Comparison of ENCODE assay signal across 20 cellular contexts in genomic region chr12:52454411-52455201, GRCh38. TPM values are rescaled to one million over a fixed set of nuclear protein-coding genes. Genes with fewer than 3 reads are reported as not detected.
DNase-seq lines count a peak whose midpoint lies in the region; ATAC-seq and TF ChIP-seq lines count a peak whose summit lies in the region.
"Had no signal": no experiment of that assay in that cellular context is flagged by ENCODE, and none has a peak within 500 bp of the region (broad histone marks: within the 10 kb centered on the region; RNA-seq: fewer than 3 reads in every experiment).

No MANE protein-coding gene starts in this region.

- WGBS in esophagus muscularis mucosa: 67% methylated on average over 3 of the region's 3 CpGs
- WGBS in heart left ventricle, 4 donors: 63 to 76% (median 65%) methylated on average over 3 of the region's 3 CpGs

- no peaks in the 10 kb centered on the region for H3K9me3 ChIP-seq in PC-9 (ENCODE audit: insufficient read depth, low read depth)
- no peaks in the 10 kb centered on the region for H3K9me3 ChIP-seq in esophagus muscularis mucosa
- no peaks in the 10 kb centered on the region for H3K9me3 ChIP-seq in heart left ventricle

- CTCF ChIA-PET in PC-9 (lab: Charles Lee): no interaction called here

- H3K36me3 ChIP-seq in PC-9 (ENCODE audit: low read depth) (no peaks in the 10 kb centered on the region), esophagus muscularis mucosa (no peaks in the 10 kb centered on the region), heart left ventricle (no peaks in the 10 kb centered on the region)

- H2AFZ ChIP-seq in PC-9: no peak overlapping the region

- no peak overlapping the region for H3K4me3 Mint-ChIP-seq in stimulated activated effector memory CD8-positive, alpha-beta T cell treated with anti-CD3 and anti-CD28 coated beads, Interleukin-12 subunit alpha, Interleukin-12 subunit beta, amount 100 ng/mL, for 72 hours
- H3K4me3 Mint-ChIP-seq: activated naive CD8-positive, alpha-beta T cell treated with anti-CD3 and anti-CD28 coated beads for 36 hours; nephron; T-helper 17 cell had no signal

- DNase-seq in NCI-H2107 treated with DMSO at 0.1 percent for 48 hours (lab: John Stamatoyannopoulos, UW; ENCODE audit: unreplicated experiment) (peak; percentile 83), NCI-H2107 (lab: John Stamatoyannopoulos, UW) (no peak), PC-9 (peak in 1 of 2 experiments; percentile 42), esophagus muscularis mucosa (ENCODE audit: extremely low spot score) (peak; percentile 34), germinal center (ENCODE audit: low spot score) (no peak), heart left ventricle (no peak)
- no peak for DNase-seq in stimulated activated effector memory CD8-positive, alpha-beta T cell treated with anti-CD3 and anti-CD28 coated beads, Interleukin-12 subunit alpha, Interleukin-12 subunit beta, amount 100 ng/mL, for 72 hours (ENCODE audit: low spot score in 2 of 2)
- no peak for DNase-seq in activated CD4-positive, alpha-beta T cell treated with anti-CD3 and anti-CD28 coated beads for 48 hours
- DNase-seq: 8988T; activated naive CD8-positive, alpha-beta T cell treated with anti-CD3 and anti-CD28 coated beads for 36 hours; EL; erythroblast; MM.1S; stimulated activated CD4-positive, alpha-beta T cell treated with anti-CD3 and anti-CD28 coated beads, Interleukin-4, amount 100 ng/mL, for 4 hours; T-helper 17 cell had no signal

- peaks cover 47% of the 10 kb centered on the region for H3K4me1 ChIP-seq in PC-9 (replicated peaks; ENCODE audit: insufficient read depth)
- H3K4me1 ChIP-seq in esophagus muscularis mucosa: no peaks in the 10 kb centered on the region
- no peaks in the 10 kb centered on the region for H3K4me1 ChIP-seq in heart left ventricle

- peaks cover 14% of the 10 kb centered on the region for H3K4me1 Mint-ChIP-seq in stimulated activated effector memory CD8-positive, alpha-beta T cell treated with anti-CD3 and anti-CD28 coated beads, Interleukin-12 subunit alpha, Interleukin-12 subunit beta, amount 100 ng/mL, for 72 hours
- H3K4me1 Mint-ChIP-seq: nephron had no signal

- H3K27me3 ChIP-seq in PC-9 (ENCODE audit: insufficient read depth, low read depth): no peaks in the 10 kb centered on the region
- H3K27me3 ChIP-seq in esophagus muscularis mucosa: peaks cover 0 to 4% (median 0%) of the 10 kb centered on the region in 4 donors
- H3K27me3 ChIP-seq in heart left ventricle: peaks cover 0 to 3% (median 0%) of the 10 kb centered on the region in 9 donors

- H3K9me2 ChIP-seq in PC-9 (ENCODE audit: insufficient read depth): no peaks in the 10 kb centered on the region

- H3K4me2 ChIP-seq in PC-9: no peak overlapping the region

- no peak overlapping the region for H3K4me3 ChIP-seq in PC-9
- H3K4me3 ChIP-seq in esophagus muscularis mucosa: no peak overlapping the region
- H3K4me3 ChIP-seq in heart left ventricle: no peak overlapping the region
- H3K4me3 ChIP-seq: GM12878 had no signal

- POLR2A ChIA-PET in PC-9 (lab: Charles Lee; ENCODE audit: unreplicated experiment): no interaction called here

- no peaks in the 10 kb centered on the region for H3K9me3 Mint-ChIP-seq in stimulated activated effector memory CD8-positive, alpha-beta T cell treated with anti-CD3 and anti-CD28 coated beads, Interleukin-12 subunit alpha, Interleukin-12 subunit beta, amount 100 ng/mL, for 72 hours
- H3K9me3 Mint-ChIP-seq: activated naive CD8-positive, alpha-beta T cell treated with anti-CD3 and anti-CD28 coated beads for 36 hours; nephron had no signal

- H3K79me2 ChIP-seq in PC-9 (ENCODE audit: low read depth): no peaks in the 10 kb centered on the region

- TF ChIP-seq POLR2A in esophagus muscularis mucosa (IDR thresholded peaks at IDR 0.05; ENCODE audit: low read depth) (no peak), heart left ventricle (IDR thresholded peaks at IDR 0.05) (no peak)

- intact Hi-C loops in PC-9 (cut with micrococcal nuclease; ENCODE audit: unreplicated experiment): no loop called here
- intact Hi-C loops in esophagus muscularis mucosa (cut with DNase I): no loop called here
- intact Hi-C loops in heart left ventricle (cut with DNase I): no loop called here

- peak; percentile 46 for ATAC-seq in stimulated activated effector memory CD8-positive, alpha-beta T cell treated with anti-CD3 and anti-CD28 coated beads, Interleukin-12 subunit alpha, Interleukin-12 subunit beta, amount 100 ng/mL, for 72 hours
- ATAC-seq in heart left ventricle: no peak
- ATAC-seq: GM12878, T-helper 17 cell had no signal

- H4K20me1 ChIP-seq in PC-9 (ENCODE audit: insufficient read depth): no peaks in the 10 kb centered on the region

- TF ChIP-seq EP300 in esophagus muscularis mucosa (IDR thresholded peaks at IDR 0.05): no peak

- peaks cover 25% of the 10 kb centered on the region for H3F3A ChIP-seq in PC-9 (ENCODE audit: insufficient read depth, low read depth)

- TF ChIP-seq CTCF in PC-9 (conservative IDR thresholded peaks at IDR 0.05): no peak
- TF ChIP-seq CTCF in esophagus muscularis mucosa (IDR thresholded peaks at IDR 0.05): no peak
- TF ChIP-seq CTCF in heart left ventricle (IDR thresholded peaks at IDR 0.05): no peak

- BruUV-seq in PC-9 (replicated peaks; lab: Mats Ljungman, UMichigan): no TSS peak

- H3K27ac Mint-ChIP-seq in stimulated activated effector memory CD8-positive, alpha-beta T cell treated with anti-CD3 and anti-CD28 coated beads, Interleukin-12 subunit alpha, Interleukin-12 subunit beta, amount 100 ng/mL, for 72 hours: no peak overlapping the region
- H3K27ac Mint-ChIP-seq: activated naive CD8-positive, alpha-beta T cell treated with anti-CD3 and anti-CD28 coated beads for 36 hours; nephron; T-helper 17 cell had no signal

- H3K36me3 Mint-ChIP-seq in stimulated activated effector memory CD8-positive, alpha-beta T cell treated with anti-CD3 and anti-CD28 coated beads, Interleukin-12 subunit alpha, Interleukin-12 subunit beta, amount 100 ng/mL, for 72 hours: no peaks in the 10 kb centered on the region
- H3K36me3 Mint-ChIP-seq: activated naive CD8-positive, alpha-beta T cell treated with anti-CD3 and anti-CD28 coated beads for 36 hours had no signal

- H3K27ac ChIP-seq in PC-9: peak overlapping the region; percentile 14
- H3K27ac ChIP-seq in esophagus muscularis mucosa (replicated peaks in 1 of 4): no peak overlapping the region
- no peak overlapping the region for H3K27ac ChIP-seq in heart left ventricle

RNA-seq across cellular contexts. Expression of gene KRT6B, which starts 2.7 kb away (rescaled TPM):
- total RNA-seq in PC-9 (2021) (0.98 and 1.1 TPM in 2 replicates), esophagus muscularis mucosa (not detected), heart left ventricle (not detected)
- polyA plus RNA-seq in heart left ventricle: not detected
- total RNA-seq: activated naive CD8-positive, alpha-beta T cell treated with anti-CD3 and anti-CD28 coated beads for 36 hours; GM12878; NCI-H460; T-helper 17 cell had no signal
- polyA plus RNA-seq: liver had no signal

RNA-seq across cellular contexts. Expression of gene KRT6C, which starts 19.0 kb away (rescaled TPM):
- total RNA-seq in PC-9 (2021) (not detected in 2 replicates), esophagus muscularis mucosa (not detected), heart left ventricle (not detected)
- not detected for polyA plus RNA-seq in heart left ventricle
- total RNA-seq: activated naive CD8-positive, alpha-beta T cell treated with anti-CD3 and anti-CD28 coated beads for 36 hours; GM12878; NCI-H460; T-helper 17 cell had no signal
- polyA plus RNA-seq: GM12878, liver had no signal

RNA-seq across cellular contexts. Expression of gene KRT75, which starts 20.4 kb away (rescaled TPM):
- total RNA-seq in PC-9 (2021) (not detected in 2 replicates), esophagus muscularis mucosa (not detected), heart left ventricle (not detected)
- polyA plus RNA-seq in heart left ventricle: not detected
- total RNA-seq: activated naive CD8-positive, alpha-beta T cell treated with anti-CD3 and anti-CD28 coated beads for 36 hours; GM12878; liver; NCI-H460; T-helper 17 cell; ureter had no signal
- polyA plus RNA-seq: GM12878, liver had no signal

RNA-seq across cellular contexts. Expression of gene KRT6A, which starts 38.5 kb away (rescaled TPM):
- total RNA-seq in PC-9 (2021) (55.9 and 87.5 TPM in 2 replicates), esophagus muscularis mucosa (1 to 10 TPM in 1 of 4 donors, not detected in 3; 5.4 TPM), heart left ventricle (under 1 TPM in 1 of 9 donors, not detected in 8; 0.11 TPM)
- polyA plus RNA-seq in heart left ventricle: under 1 TPM in 1 of 2 donors, not detected in 1; 0.03 TPM
- total RNA-seq: activated naive CD8-positive, alpha-beta T cell treated with anti-CD3 and anti-CD28 coated beads for 36 hours; GM12878; NCI-H460; T-helper 17 cell had no signal

RNA-seq across cellular contexts. Expression of gene KRT82, which starts 48.5 kb away (rescaled TPM):
- total RNA-seq in PC-9 (2021) (not detected in 2 replicates), esophagus muscularis mucosa (not detected), heart left ventricle (not detected)
- not detected for polyA plus RNA-seq in heart left ventricle
- total RNA-seq: activated naive CD8-positive, alpha-beta T cell treated with anti-CD3 and anti-CD28 coated beads for 36 hours; GM12878; liver; NCI-H460; T-helper 17 cell; ureter had no signal
- polyA plus RNA-seq: GM12878, liver had no signal

Comparison
In these comparisons a context has a peak if more than half of its experiments do, and no peak if none do; other contexts are left out.
1. DNase-seq: peak in NCI-H2107 treated with DMSO at 0.1 percent for 48 hours (single experiment) and esophagus muscularis mucosa (single experiment); none in NCI-H2107 (single experiment), stimulated activated effector memory CD8-positive, alpha-beta T cell treated with anti-CD3 and anti-CD28 coated beads, Interleukin-12 subunit alpha, Interleukin-12 subunit beta, amount 100 ng/mL, for 72 hours (0 of 2), germinal center (single experiment), heart left ventricle (0 of 5) and activated CD4-positive, alpha-beta T cell treated with anti-CD3 and anti-CD28 coated beads for 48 hours (single experiment).